36 cellular contexts compared by ENCODE assay signal in genomic region chr7:15725036-15725435, GRCh38. TPM values are rescaled to one million over a fixed set of nuclear protein-coding genes. Genes with fewer than 3 reads are reported as not detected.
"Had no signal": no experiment of that assay in that cellular context is flagged by ENCODE, and none has a peak within 500 bp of the region (broad histone marks: within the 10 kb centered on the region; RNA-seq: fewer than 3 reads in every experiment).

No MANE protein-coding gene starts in this region.

- H3K9me3 Mint-ChIP-seq: activated B cell treated with CpG ODN at 0.5 μM for 24 hours; activated CD4-positive, alpha-beta memory T cell treated with anti-CD3 and anti-CD28 coated beads for 36 hours; activated CD4-positive, alpha-beta T cell treated with anti-CD3 and anti-CD28 coated beads, Interleukin-2, amount 10 ng/mL, durations not matched to agents 24 days and 14 days; activated naive CD4-positive, alpha-beta T cell treated with anti-CD3 and anti-CD28 coated beads for 36 hours; activated T-cell treated with anti-CD3 and anti-CD28 coated beads, Interleukin-2, amount 50 U/mL, for 72 hours; T-helper 1 cell treated with Interleukin-12 subunit alpha and Interleukin-12 subunit beta and Interleukin-4 antibody, amounts not matched to agents 30 μg/mL and 1 μg/mL, for 36 hours; T-helper 2 cell treated with Interferon-gamma antibody and Interleukin-4, amounts not matched to agents 5 μg/mL and 100 μg/mL, for 36 hours had no signal

- H3K4me3 ChIP-seq: adrenal gland, body of pancreas, breast epithelium had no signal

- H3K36me3 Mint-ChIP-seq: activated CD4-positive, alpha-beta memory T cell treated with anti-CD3 and anti-CD28 coated beads for 36 hours; activated naive CD4-positive, alpha-beta T cell treated with anti-CD3 and anti-CD28 coated beads, Interleukin-2, amount 50 U/mL, for 72 hours; activated naive CD8-positive, alpha-beta T cell treated with anti-CD3 and anti-CD28 coated beads for 36 hours had no signal

- H3K27me3 Mint-ChIP-seq: activated B cell treated with CpG ODN at 0.5 μM for 24 hours; activated CD4-positive, alpha-beta memory T cell treated with anti-CD3 and anti-CD28 coated beads for 36 hours; activated CD4-positive, alpha-beta T cell treated with anti-CD3 and anti-CD28 coated beads, Interleukin-2, amount 10 ng/mL, durations not matched to agents 24 days and 14 days; activated CD8-positive, alpha-beta T cell treated with anti-CD3 and anti-CD28 coated beads for 36 hours; activated naive CD8-positive, alpha-beta T cell treated with anti-CD3 and anti-CD28 coated beads for 36 hours had no signal

- H3K27ac Mint-ChIP-seq: activated B cell treated with CpG ODN at 0.5 μM for 24 hours; activated CD4-positive, alpha-beta memory T cell treated with anti-CD3 and anti-CD28 coated beads for 36 hours; activated CD4-positive, alpha-beta T cell treated with anti-CD3 and anti-CD28 coated beads, Interleukin-2, amount 10 ng/mL, durations not matched to agents 24 days and 14 days; activated CD8-positive, alpha-beta T cell treated with anti-CD3 and anti-CD28 coated beads for 36 hours; activated naive CD4-positive, alpha-beta T cell treated with anti-CD3 and anti-CD28 coated beads for 36 hours; activated naive CD4-positive, alpha-beta T cell treated with anti-CD3 and anti-CD28 coated beads, Interleukin-2, amount 50 U/mL, for 72 hours; activated naive CD8-positive, alpha-beta T cell treated with anti-CD3 and anti-CD28 coated beads for 36 hours; activated T-cell treated with anti-CD3 and anti-CD28 coated beads, Interleukin-2, amount 50 U/mL, for 72 hours; T-helper 1 cell treated with Interleukin-12 subunit alpha and Interleukin-12 subunit beta and Interleukin-4 antibody, amounts not matched to agents 30 μg/mL and 1 μg/mL, for 36 hours; T-helper 2 cell treated with Interferon-gamma antibody and Interleukin-4, amounts not matched to agents 5 μg/mL and 100 μg/mL, for 36 hours had no signal

- H3K27ac ChIP-seq: adrenal gland, body of pancreas, brain microvascular endothelial cell, breast epithelium, VCaP had no signal

- ATAC-seq: activated CD8-positive, alpha-beta T cell treated with anti-CD3 and anti-CD28 coated beads for 36 hours; activated naive CD4-positive, alpha-beta T cell treated with anti-CD3 and anti-CD28 coated beads, Interleukin-2, amount 50 U/mL, for 72 hours; activated T-cell treated with anti-CD3 and anti-CD28 coated beads, Interleukin-2, amount 50 U/mL, for 4 hours; activated T-cell treated with anti-CD3 and anti-CD28 coated beads, Interleukin-2, amount 50 U/mL, for 72 hours; body of pancreas had no signal

- H3K9me3 ChIP-seq: adrenal gland, body of pancreas, breast epithelium had no signal

- H3K4me1 Mint-ChIP-seq: activated B cell treated with CpG ODN at 0.5 μM for 24 hours; activated CD4-positive, alpha-beta T cell treated with anti-CD3 and anti-CD28 coated beads, Interleukin-2, amount 10 ng/mL, durations not matched to agents 24 days and 14 days; activated naive CD8-positive, alpha-beta T cell treated with anti-CD3 and anti-CD28 coated beads for 36 hours had no signal

- H3K27me3 ChIP-seq: adrenal gland, body of pancreas, brain microvascular endothelial cell, breast epithelium had no signal

- H3K4me3 Mint-ChIP-seq: activated B cell treated with CpG ODN at 0.5 μM for 24 hours; activated CD4-positive, alpha-beta memory T cell treated with anti-CD3 and anti-CD28 coated beads for 36 hours; activated CD4-positive, alpha-beta T cell treated with anti-CD3 and anti-CD28 coated beads, Interleukin-2, amount 10 ng/mL, durations not matched to agents 24 days and 14 days; activated CD8-positive, alpha-beta T cell treated with anti-CD3 and anti-CD28 coated beads for 36 hours; activated naive CD4-positive, alpha-beta T cell treated with anti-CD3 and anti-CD28 coated beads for 36 hours; activated naive CD8-positive, alpha-beta T cell treated with anti-CD3 and anti-CD28 coated beads for 36 hours; activated T-cell treated with anti-CD3 and anti-CD28 coated beads, Interleukin-2, amount 50 U/mL, for 4 hours; activated T-cell treated with anti-CD3 and anti-CD28 coated beads, Interleukin-2, amount 50 U/mL, for 72 hours; T-helper 1 cell treated with Interleukin-12 subunit alpha and Interleukin-12 subunit beta and Interleukin-4 antibody, amounts not matched to agents 30 μg/mL and 1 μg/mL, for 36 hours; T-helper 2 cell treated with Interferon-gamma antibody and Interleukin-4, amounts not matched to agents 5 μg/mL and 100 μg/mL, for 36 hours had no signal

- DNase-seq: activated B cell treated with CpG ODN at 0.5 μM for 24 hours; activated CD4-positive, alpha-beta memory T cell treated with anti-CD3 and anti-CD28 coated beads for 36 hours; activated CD4-positive, alpha-beta T cell treated with anti-CD3 and anti-CD28 coated beads for 4 hours; activated CD4-positive, alpha-beta T cell treated with anti-CD3 and anti-CD28 coated beads, Interleukin-2, amount 10 ng/mL, durations not matched to agents 24 days and 14 days; activated CD4-positive, alpha-beta T cell treated with anti-CD3 and anti-CD28 coated beads, Interleukin-2, amount 50 U/mL, for 1 hour; activated CD4-positive, alpha-beta T cell treated with anti-CD3 and anti-CD28 coated beads, Interleukin-2, amount 50 U/mL, for 4 hours; activated CD4-positive, CD25-positive, alpha-beta regulatory T cell treated with anti-CD3 and anti-CD28 coated beads, Interleukin-2, amount 50 U/mL, for 72 hours; activated CD8-positive, alpha-beta memory T cell treated with anti-CD3 and anti-CD28 coated beads, Interleukin-2, amount 50 U/mL, for 4 hours; activated CD8-positive, alpha-beta T cell treated with anti-CD3 and anti-CD28 coated beads for 36 hours; activated effector memory CD4-positive, alpha-beta T cell treated with anti-CD3 and anti-CD28 coated beads, Interleukin-2, amount 50 U/mL, for 16 hours; activated gamma-delta T cell treated with Interleukin-2 at 50 U/mL for 16 hours; activated naive CD4-positive, alpha-beta T cell; activated naive CD4-positive, alpha-beta T cell treated with anti-CD3 and anti-CD28 coated beads for 36 hours; activated naive CD4-positive, alpha-beta T cell treated with anti-CD3 and anti-CD28 coated beads, Interleukin-2, amount 50 U/mL, for 16 hours; activated naive CD8-positive, alpha-beta T cell treated with anti-CD3 and anti-CD28 coated beads for 36 hours; activated T-cell treated with anti-CD3 and anti-CD28 coated beads for 4 hours; activated T-cell treated with anti-CD3 and anti-CD28 coated beads, Interleukin-2, amount 50 U/mL, for 1 hour; activated T-cell treated with anti-CD3 and anti-CD28 coated beads, Interleukin-2, amount 50 U/mL, for 4 hours; activated T-cell treated with anti-CD3 and anti-CD28 coated beads, Interleukin-2, amount 50 U/mL, for 72 hours; adrenal gland; amniotic stem cell; aorta; body of pancreas; brain microvascular endothelial cell; central memory CD4-positive, alpha-beta T cell; cerebellar nuclear complex; T-helper 1 cell; T-helper 2 cell; T-helper 9 cell had no signal

- H3K36me3 ChIP-seq: adrenal gland, brain microvascular endothelial cell, breast epithelium had no signal

- H3K4me1 ChIP-seq: adrenal gland, body of pancreas, breast epithelium had no signal

RNA-seq across cellular contexts. Expression of gene MEOX2, which starts 38.6 kb away (rescaled TPM):
- total RNA-seq: activated B cell treated with CpG ODN at 0.5 μM for 24 hours; activated CD4-positive, alpha-beta memory T cell treated with anti-CD3 and anti-CD28 coated beads for 36 hours; activated CD4-positive, alpha-beta T cell treated with anti-CD3 and anti-CD28 coated beads, Interleukin-2, amount 10 ng/mL, durations not matched to agents 24 days and 14 days; activated CD8-positive, alpha-beta memory T cell treated with anti-CD3 and anti-CD28 coated beads for 36 hours; activated CD8-positive, alpha-beta T cell treated with anti-CD3 and anti-CD28 coated beads for 36 hours; activated naive CD4-positive, alpha-beta T cell treated with anti-CD3 and anti-CD28 coated beads for 36 hours; activated naive CD4-positive, alpha-beta T cell treated with anti-CD3 and anti-CD28 coated beads, Interleukin-2, amount 50 U/mL, for 72 hours; activated naive CD8-positive, alpha-beta T cell treated with anti-CD3 and anti-CD28 coated beads for 36 hours; activated T-cell treated with anti-CD3 and anti-CD28 coated beads, Interleukin-2, amount 50 U/mL, for 4 hours; activated T-cell treated with anti-CD3 and anti-CD28 coated beads, Interleukin-2, amount 50 U/mL, for 72 hours; astrocyte had no signal
